In the genomic region with DNA sequence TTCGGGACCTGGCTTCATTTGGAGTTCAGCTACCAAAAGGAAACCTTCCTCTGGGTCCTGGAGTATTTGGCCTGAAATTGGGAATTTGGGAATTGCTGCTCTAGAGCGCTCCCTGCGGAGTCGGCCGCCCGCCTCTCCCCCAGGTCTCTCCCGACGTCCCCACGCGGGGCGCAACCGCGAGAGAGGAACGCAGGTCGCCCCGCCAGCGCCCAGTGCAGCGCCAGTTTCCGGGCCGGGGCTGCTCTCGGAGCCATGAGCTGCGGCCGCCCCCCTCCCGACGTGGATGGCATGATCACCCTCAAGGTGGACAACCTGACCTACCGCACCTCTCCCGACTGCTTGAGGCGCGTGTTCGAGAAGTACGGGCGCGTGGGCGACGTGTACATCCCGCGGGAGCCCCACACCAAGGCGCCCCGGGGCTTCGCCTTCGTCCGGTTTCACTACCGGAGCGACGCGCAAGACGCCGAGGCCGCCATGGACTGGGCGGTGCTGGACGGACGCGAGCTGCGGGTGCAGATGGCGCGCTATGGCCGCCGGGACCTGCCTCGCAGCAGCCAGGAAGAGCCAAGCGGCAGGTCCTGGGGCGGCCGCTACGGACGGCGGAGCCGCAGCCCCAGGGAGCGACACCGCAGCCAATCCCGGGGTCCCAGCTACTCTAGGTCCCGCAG, we compare ENCODE assay signal across 8 cellular contexts.
A peak's percentile ranks its signal among the peaks of the same experiment; 100 is the strongest.
DNase-seq lines count a peak whose midpoint lies in the region; ATAC-seq and TF ChIP-seq lines count a peak whose summit lies in the region.
"Not testable (repeated sequence)": the region's sequence is repeated elsewhere in the genome, so short reads cannot be mapped to it uniquely, and the experiment has no call there.

No MANE protein-coding gene starts in this region.

- not testable (repeated sequence) for TF ChIP-seq POLR2A in breast epithelium (IDR thresholded peaks at IDR 0.05); vagina (IDR thresholded peaks at IDR 0.05)

- H3K9me3 Mint-ChIP-seq in stimulated activated memory B cell treated with anti-CD40 and anti-IgM and Interleukin-4, amounts not matched to agents 10 μg/mL and 1 μg/mL and 100 μg/mL, for 72 hours = not testable (repeated sequence)

- H3K9me3 ChIP-seq in HUES6 (ENCODE audit: control insufficient read depth, insufficient read depth, low read depth, low read length); breast epithelium; esophagus (ENCODE audit: control insufficient read depth in 2 of 2, insufficient read depth in 1 of 2, low read depth in 1 of 2, low read length in 1 of 2); cardiac muscle cell (ENCODE audit: low read depth); vagina: not testable (repeated sequence)

- not testable (repeated sequence) for H3K4me3 Mint-ChIP-seq in stimulated activated memory B cell treated with anti-CD40 and anti-IgM and Interleukin-4, amounts not matched to agents 10 μg/mL and 1 μg/mL and 100 μg/mL, for 72 hours

- TF ChIP-seq CTCF in breast epithelium (IDR thresholded peaks at IDR 0.05); vagina (IDR thresholded peaks at IDR 0.05): not testable (repeated sequence)
- TF ChIP-seq CTCF in cardiac muscle cell (IDR thresholded peaks at IDR 0.05; ENCODE audit: low read depth, low read length) (peak; percentile 11), kidney epithelial cell (IDR thresholded peaks at IDR 0.05; ENCODE audit: insufficient read depth, low read length, poor library complexity, severe bottlenecking) (peak; percentile 3), retinal pigment epithelial cell (conservative IDR thresholded peaks at IDR 0.05; ENCODE audit: low read depth, low read length) (peak; percentile 6)

- not testable (repeated sequence) for H3K36me3 Mint-ChIP-seq in stimulated activated memory B cell treated with anti-CD40 and anti-IgM and Interleukin-4, amounts not matched to agents 10 μg/mL and 1 μg/mL and 100 μg/mL, for 72 hours

- not testable (repeated sequence) for H3K4me1 Mint-ChIP-seq in stimulated activated memory B cell treated with anti-CD40 and anti-IgM and Interleukin-4, amounts not matched to agents 10 μg/mL and 1 μg/mL and 100 μg/mL, for 72 hours

- intact Hi-C loops in breast epithelium (cut with DNase I; ENCODE audit: low total_unique reads) = loop anchor here (2.0 kb wide), 1 partner anchor 40 kb away; no protein-coding TSS in a partner anchor
- intact Hi-C loops in vagina (cut with DNase I) = not testable (repeated sequence)

- H3K27ac Mint-ChIP-seq in stimulated activated memory B cell treated with anti-CD40 and anti-IgM and Interleukin-4, amounts not matched to agents 10 μg/mL and 1 μg/mL and 100 μg/mL, for 72 hours = not testable (repeated sequence)

- not testable (repeated sequence) for H3K4me1 ChIP-seq in HUES6 (ENCODE audit: control insufficient read depth, insufficient read depth, low read length); breast epithelium; esophagus (ENCODE audit: control insufficient read depth in 2 of 2, insufficient read depth in 2 of 2, low read length in 1 of 2); cardiac muscle cell (ENCODE audit: low read depth); vagina

- peaks cover 11% of the 10 kb centered on the region for H3K27me3 Mint-ChIP-seq in stimulated activated memory B cell treated with anti-CD40 and anti-IgM and Interleukin-4, amounts not matched to agents 10 μg/mL and 1 μg/mL and 100 μg/mL, for 72 hours

- not testable (repeated sequence) for H3K27me3 ChIP-seq in HUES6 (ENCODE audit: control insufficient read depth, insufficient read depth, low read length); breast epithelium; esophagus (ENCODE audit: control insufficient read depth in 1 of 2, insufficient read depth in 2 of 2, low read length in 2 of 2); cardiac muscle cell; kidney epithelial cell (ENCODE audit: control insufficient read depth, insufficient read depth, low read length); vagina

- H3K27ac ChIP-seq in HUES6 (ENCODE audit: low read depth, low read length); breast epithelium; esophagus (ENCODE audit: low read depth in 2 of 2, low read length in 1 of 2); cardiac muscle cell; vagina: not testable (repeated sequence)

- not testable (repeated sequence) for DNase-seq in breast epithelium (ENCODE audit: low spot score in 2 of 2); cardiac muscle cell (ENCODE audit: low read depth in 1 of 2, low spot score in 1 of 2); kidney epithelial cell (ENCODE audit: low read depth); retinal pigment epithelial cell (ENCODE audit: low read depth); vagina (ENCODE audit: extremely low spot score in 2 of 2)

- H3K4me3 ChIP-seq in HUES6 (ENCODE audit: low read depth, low read length) (peak overlapping the region; percentile 44), breast epithelium (peak overlapping the region in 2 of 3 donors; percentile 36 to 58), esophagus (ENCODE audit: low read depth in 1 of 2, low read length in 2 of 2) (peak overlapping the region; percentile 32 to 35), kidney epithelial cell (ENCODE audit: low read depth, low read length) (peak overlapping the region; percentile 34), retinal pigment epithelial cell (ENCODE audit: low read length) (peak overlapping the region; percentile 33), vagina (peak overlapping the region; percentile 15 to 35)
- not testable (repeated sequence) for H3K4me3 ChIP-seq in cardiac muscle cell

- not testable (repeated sequence) for H3K36me3 ChIP-seq in HUES6 (ENCODE audit: control insufficient read depth, insufficient read depth, low read length); breast epithelium; esophagus (ENCODE audit: control insufficient read depth in 2 of 2, insufficient read depth in 2 of 2, low read length in 1 of 2); cardiac muscle cell; kidney epithelial cell (ENCODE audit: control insufficient read depth, insufficient read depth, low read length); vagina

- not testable (repeated sequence) for H3K9ac ChIP-seq in HUES6 (ENCODE audit: low read length)

- WGBS in esophagus, 2 donors = 25 to 41% methylated on average over 70 of the region's 70 CpGs

- peak; percentile 44 for ATAC-seq in stimulated activated memory B cell treated with anti-CD40 and anti-IgM and Interleukin-4, amounts not matched to agents 10 μg/mL and 1 μg/mL and 100 μg/mL, for 72 hours
